ENCODE assay signal across 25 cellular contexts in genomic region chr3:131329774-131330173, GRCh38. TPM values are rescaled to one million over a fixed set of nuclear protein-coding genes. Genes with fewer than 3 reads are reported as not detected.
A peak's percentile ranks its signal among the peaks of the same experiment; 100 is the strongest.
DNase-seq lines count a peak whose midpoint lies in the region; ATAC-seq, FAIRE-seq and TF ChIP-seq lines count a peak whose summit lies in the region.
"Had no signal": no experiment of that assay in that cellular context is flagged by ENCODE, and none has a peak within 500 bp of the region (broad histone marks: within the 10 kb centered on the region; RNA-seq: fewer than 3 reads in every experiment).

No MANE protein-coding gene starts in this region.

- no peak for FAIRE-seq in HepG2 (lab: Jason Lieb, UNC)
- FAIRE-seq: A204.1, bronchial epithelial cell, RCC 7860 had no signal

- H3K27me3 Mint-ChIP-seq in immature natural killer cell (ENCODE audit: low read depth in 3 of 3), result peaks cover 0 to 2% (median 1%) of the 10 kb centered on the region in 3 donors

- no peak overlapping the region for H3K9ac ChIP-seq in HepG2 (ENCODE audit: insufficient read depth, low read depth, low read length)

- H3K9me3 ChIP-seq in HepG2 (ENCODE audit: low read length), result no peaks in the 10 kb centered on the region
- H3K9me3 ChIP-seq in right lobe of liver, result no peaks in the 10 kb centered on the region
- H3K9me3 ChIP-seq: MG63, prostate gland, spleen, transverse colon had no signal

- H3K27me3 ChIP-seq in HepG2 (ENCODE audit: control insufficient read depth in 1 of 2, insufficient read depth in 2 of 2, low read length in 2 of 2) (peaks cover 0 to 1% of the 10 kb centered on the region in 2 experiments; a peak in 1 of 5 replicates), right lobe of liver (no peaks in the 10 kb centered on the region)
- H3K27me3 ChIP-seq: MG63, spleen, transverse colon had no signal

- no peaks in the 10 kb centered on the region for H3K9me3 Mint-ChIP-seq in immature natural killer cell
- H3K9me3 Mint-ChIP-seq: activated naive CD8-positive, alpha-beta T cell treated with anti-CD3 and anti-CD28 coated beads, Interleukin-2, amount 50 U/mL, for 24 hours had no signal

- no peak for TF ChIP-seq RAD21 in HepG2 (CRISPR knock-in tag; IDR thresholded peaks at IDR 0.05)

- H3K79me2 ChIP-seq in HepG2 (ENCODE audit: insufficient read depth, low read length), result no peaks in the 10 kb centered on the region

- TF ChIP-seq POLR2A in HepG2 (IDR thresholded peaks at IDR 0.05; ENCODE audit: insufficient read depth in 1 of 2, low read depth in 2 of 2, low read length in 2 of 2), result no peak
- no peak for TF ChIP-seq POLR2A in right lobe of liver (IDR thresholded peaks at IDR 0.05)

- H3K27ac ChIP-seq in HepG2 (ENCODE audit: extremely low read length, insufficient read depth, low read length) (no peak overlapping the region), right lobe of liver (no peak overlapping the region)
- H3K27ac ChIP-seq: prostate gland, spleen, transverse colon had no signal

- no peak overlapping the region for H3K4me3 Mint-ChIP-seq in immature natural killer cell
- H3K4me3 Mint-ChIP-seq: activated CD8-positive, alpha-beta T cell treated with anti-CD3 and anti-CD28 coated beads, Interleukin-2, amount 10 ng/mL, durations not matched to agents 7 days and 5 days; activated naive CD8-positive, alpha-beta T cell treated with anti-CD3 and anti-CD28 coated beads, Interleukin-2, amount 50 U/mL, for 24 hours; CD4-positive, alpha-beta T cell; nephron had no signal

- POLR2A ChIA-PET in HepG2 (lab: Yijun Ruan, JAX), result no interaction called here

- intact Hi-C loops in HepG2 (cut with micrococcal nuclease; ENCODE audit: unreplicated experiment) (no loop called here), right lobe of liver (cut with DNase I) (no loop called here)

- H3K4me1 ChIP-seq in HepG2 (ENCODE audit: insufficient read depth, low read length), result peaks cover 16% of the 10 kb centered on the region
- no peaks in the 10 kb centered on the region for H3K4me1 ChIP-seq in right lobe of liver
- H3K4me1 ChIP-seq: prostate gland, spleen, transverse colon had no signal

- no peaks in the 10 kb centered on the region for H3K4me1 Mint-ChIP-seq in immature natural killer cell
- H3K4me1 Mint-ChIP-seq: activated naive CD8-positive, alpha-beta T cell treated with anti-CD3 and anti-CD28 coated beads, Interleukin-2, amount 50 U/mL, for 24 hours; nephron had no signal

- TF ChIP-seq EP300 in HepG2 (IDR thresholded peaks at IDR 0.05; ENCODE audit: low read depth in 2 of 2, low read length in 2 of 2), result no peak
- no peak for TF ChIP-seq EP300 in HepG2 (CRISPR knock-in tag; IDR thresholded peaks at IDR 0.05; ENCODE audit: borderline replicate concordance)

- TF ChIP-seq CTCF in HepG2 (CRISPR knock-in tag; IDR thresholded peaks at IDR 0.05) (no peak), right lobe of liver (IDR thresholded peaks at IDR 0.05) (no peak)

- H3K36me3 ChIP-seq in HepG2 (replicated peaks in 1 of 2; ENCODE audit: control insufficient read depth in 1 of 2, insufficient read depth in 2 of 2, low read length in 2 of 2) (no peaks in the 10 kb centered on the region), right lobe of liver (no peaks in the 10 kb centered on the region)
- H3K36me3 ChIP-seq: MG63, prostate gland, transverse colon had no signal

- DNase-seq in HepG2 (ENCODE audit: low spot score) (no peak), right lobe of liver (no peak), MV-4-11 (lab: John Stamatoyannopoulos, UW) (peak; percentile 12), middle frontal gyrus (ENCODE audit: extremely low spot score, low spot score) (no peak), immature natural killer cell (no peak)
- DNase-seq in effector CD8-positive, alpha-beta T cell (lab: John Stamatoyannopoulos, UW), result no peak
- DNase-seq: activated CD8-positive, alpha-beta T cell treated with anti-CD3 and anti-CD28 coated beads, Interleukin-2, amount 10 ng/mL, durations not matched to agents 7 days and 5 days; activated naive CD8-positive, alpha-beta T cell treated with anti-CD3 and anti-CD28 coated beads, Interleukin-2, amount 50 U/mL, for 24 hours; CD4-positive, alpha-beta T cell; DMS79; head of caudate nucleus; mammary epithelial cell; MG63; NCI-H2081; NCI-H526; spleen; stimulated activated naive CD4-positive, alpha-beta T cell; transverse colon had no signal

- WGBS in HepG2 (ENCODE audit: low lambda C conversion rate), result 9% methylated on average over 5 of the region's 5 CpGs
- WGBS in right lobe of liver (ENCODE audit: insufficient coverage, low coverage, low lambda C conversion rate, missing lambda C conversion rate), result 73% methylated on average over 5 of the region's 5 CpGs

- H3K4me3 ChIP-seq in HepG2 (replicated peaks in 1 of 3; ENCODE audit: insufficient read depth in 1 of 3, low read depth in 2 of 3, low read length in 3 of 3) (no peak overlapping the region), right lobe of liver (no peak overlapping the region)
- H3K4me3 ChIP-seq: MG63, prostate gland, spleen, transverse colon had no signal

- H2AFZ ChIP-seq in HepG2 (ENCODE audit: low read length), result no peak overlapping the region

- CTCF ChIA-PET in HepG2 (lab: Yijun Ruan, JAX; ENCODE audit: low intra/inter-chr PET ratio, low total read pairs), result no interaction called here

- ATAC-seq in HepG2, result peak; percentile 44
- no peak for ATAC-seq in right lobe of liver
- peak; percentile 76 for ATAC-seq in HG02588 (IDR thresholded peaks at IDR 0.05; ENCODE audit: unreplicated experiment)
- ATAC-seq in GM21528 (IDR thresholded peaks at IDR 0.05; ENCODE audit: low FRiP score, unreplicated experiment), result no peak
- ATAC-seq: activated CD8-positive, alpha-beta T cell treated with anti-CD3 and anti-CD28 coated beads, Interleukin-2, amount 10 ng/mL, durations not matched to agents 7 days and 5 days; activated naive CD8-positive, alpha-beta T cell treated with anti-CD3 and anti-CD28 coated beads, Interleukin-2, amount 50 U/mL, for 24 hours had no signal

- H3K36me3 Mint-ChIP-seq in immature natural killer cell, result no peaks in the 10 kb centered on the region

- no peaks in the 10 kb centered on the region for H4K20me1 ChIP-seq in HepG2 (ENCODE audit: insufficient read depth, low read length)

- in situ Hi-C loops in HepG2 (cut with HindIII; ENCODE audit: extremely low pct_ligation_motif_present, low pct_unique_long_range_greater_than_20kb), result no loop called here

- BruUV-seq in HepG2 (replicated peaks; lab: Mats Ljungman, UMichigan), result no TSS peak

- peak overlapping the region; percentile 18; the same call in 1 of the 2 replicates for H3K4me2 ChIP-seq in HepG2 (ENCODE audit: low read depth, low read length)

- no peak overlapping the region for H3K27ac Mint-ChIP-seq in immature natural killer cell
- H3K27ac Mint-ChIP-seq: activated CD8-positive, alpha-beta T cell treated with anti-CD3 and anti-CD28 coated beads, Interleukin-2, amount 10 ng/mL, durations not matched to agents 7 days and 5 days; activated naive CD8-positive, alpha-beta T cell treated with anti-CD3 and anti-CD28 coated beads, Interleukin-2, amount 50 U/mL, for 24 hours; CD4-positive, alpha-beta T cell; nephron had no signal

TF ChIP-seq in HepG2, 621 proteins besides CTCF, POLR2A, EP300 and RAD21 (continues in another document):
- TF ChIP-seq BORCS8-MEF2B (CRISPR knock-in tag; IDR thresholded peaks at IDR 0.05) (no peak), ZBTB42 (CRISPR knock-in tag; IDR thresholded peaks at IDR 0.05) (no peak), HHEX (CRISPR knock-in tag; IDR thresholded peaks at IDR 0.05) (no peak), SUZ12 (IDR thresholded peaks at IDR 0.05; ENCODE audit: low read depth, low read length) (no peak), KLF9 (CRISPR knock-in tag; IDR thresholded peaks at IDR 0.05; ENCODE audit: low read depth) (no peak), ELF3 (CRISPR knock-in tag; IDR thresholded peaks at IDR 0.05) (no peak)

RNA-seq across cellular contexts. Expression of gene NUDT16, which starts 51.8 kb away (rescaled TPM):
- 13.7 and 14.8 TPM in 2 replicates for total RNA-seq in HepG2 (2016; rRNA removed; fragmentation: Illumina TruSeq; extraction: Trizol)
- 16.7 and 16.9 TPM in 2 replicates for total RNA-seq in HepG2 (2016; cell fraction: cytosol; rRNA removed; fragmentation: Illumina TruSeq; extraction: Trizol; ENCODE audit: low read depth)
- 13.3 and 15.6 TPM in 2 replicates for total RNA-seq in HepG2 (2016; cell fraction: insoluble cytoplasmic fraction; rRNA removed; fragmentation: Illumina TruSeq; extraction: Trizol)
- 12.9 and 14.3 TPM in 2 replicates for total RNA-seq in HepG2 (2016; cell fraction: membrane; rRNA removed; fragmentation: Illumina TruSeq; extraction: Trizol)
- total RNA-seq in HepG2 (2016; cell fraction: nucleus; rRNA removed; fragmentation: Illumina TruSeq; extraction: Trizol), result 13.6 and 16.2 TPM in 2 replicates
- polyA plus RNA-seq in HepG2 (2011; rRNA removed), result 5.4 and 7.7 TPM in 2 replicates
- 4.1 and 5.1 TPM in 2 replicates for polyA plus RNA-seq in HepG2 (2011; cell fraction: cytosol; rRNA removed)
- 10.0 and 14.9 TPM in 2 replicates for polyA plus RNA-seq in HepG2 (2011; cell fraction: nucleus; rRNA removed)
- polyA plus RNA-seq in HepG2 (2012), result 10.3 and 10.7 TPM in 2 replicates
- 2.7 and 3.4 TPM in 2 replicates for polyA plus RNA-seq in HepG2 (2016; cell fraction: cytosol; fragmentation: Illumina TruSeq; extraction: Trizol; ENCODE audit: low read depth)
- 15.5 and 16.2 TPM in 2 replicates for polyA plus RNA-seq in HepG2 (2016; cell fraction: insoluble cytoplasmic fraction; fragmentation: Illumina TruSeq; extraction: Trizol; ENCODE audit: low read depth)
- 6.3 and 6.4 TPM in 2 replicates for polyA plus RNA-seq in HepG2 (2016; cell fraction: membrane; fragmentation: Illumina TruSeq; extraction: Trizol; ENCODE audit: low read depth)
- 28.6 and 28.8 TPM in 2 replicates for polyA plus RNA-seq in HepG2 (2016; cell fraction: nucleus; fragmentation: Illumina TruSeq; extraction: Trizol; ENCODE audit: insufficient read depth, low read depth)
- polyA minus RNA-seq in HepG2 (2011; rRNA and poly(A)+ RNA removed; ENCODE audit: low replicate concordance), result 3.4 and 9.8 TPM in 2 replicates
- polyA minus RNA-seq in HepG2 (2011; cell fraction: cytosol; rRNA and poly(A)+ RNA removed), result 3.9 and 4.0 TPM in 2 replicates
- 14.7 and 15.1 TPM in 2 replicates for polyA minus RNA-seq in HepG2 (2011; cell fraction: nucleus; rRNA and poly(A)+ RNA removed)
- total RNA-seq in right lobe of liver, result 10 to 100 TPM; 16.7 to 36.4 (median 20.3) TPM
- 1 to 10 TPM; 5.8 to 7.2 (median 5.9) TPM for polyA plus RNA-seq in immature natural killer cell

Comparison
In these comparisons a context has a peak if more than half of its experiments do, and no peak if none do; other contexts are left out.
1. ATAC-seq: peak in HepG2 (single experiment) and HG02588 (single experiment); none in right lobe of liver (0 of 4) and GM21528 (single experiment).